ENCODE assay signal across 31 cellular contexts in genomic region chr2:176678571-176678970, GRCh38.
"Had no signal": no experiment of that assay in that cellular context is flagged by ENCODE, and none has a peak within 500 bp of the region (broad histone marks: within the 10 kb centered on the region; RNA-seq: fewer than 3 reads in every experiment).

No MANE protein-coding gene starts in this region.

- FAIRE-seq: colon, frontal cortex had no signal

- H3K36me3 ChIP-seq: adrenal gland, WERI-Rb-1 had no signal

- H3K4me3 ChIP-seq: adrenal gland, body of pancreas, dorsolateral prefrontal cortex had no signal

- H3K4me1 ChIP-seq: body of pancreas had no signal

- ATAC-seq: activated CD4-positive, CD25-positive, alpha-beta regulatory T cell treated with anti-CD3 and anti-CD28 coated beads, Interleukin-2, amount 50 U/mL, for 24 hours; activated CD8-positive, alpha-beta memory T cell treated with anti-CD3 and anti-CD28 coated beads, Interleukin-2, amount 10 ng/mL, durations not matched to agents 7 days and 5 days; activated CD8-positive, alpha-beta T cell treated with anti-CD3 and anti-CD28 coated beads, Interleukin-2, amount 10 ng/mL, durations not matched to agents 7 days and 5 days; activated naive CD8-positive, alpha-beta T cell treated with anti-CD3 and anti-CD28 coated beads, Interleukin-2, amount 50 U/mL, for 24 hours; body of pancreas; esophagus mucosa had no signal

- H3K9me3 ChIP-seq: adrenal gland, body of pancreas had no signal

- H3K27ac ChIP-seq: adrenal gland, body of pancreas, dorsolateral prefrontal cortex, WERI-Rb-1 had no signal

- DNase-seq: activated B cell treated with CpG ODN at 0.5 μM for 24 hours; activated CD4-positive, alpha-beta T cell treated with anti-CD3 and anti-CD28 coated beads for 48 hours; activated CD4-positive, alpha-beta T cell treated with anti-CD3 and anti-CD28 coated beads, Interleukin-2, amount 50 U/mL, for 1 hour; activated CD4-positive, alpha-beta T cell treated with anti-CD3 and anti-CD28 coated beads, Interleukin-2, amount 50 U/mL, for 48 hours; activated CD8-positive, alpha-beta memory T cell treated with anti-CD3 and anti-CD28 coated beads, Interleukin-2, amount 10 ng/mL, durations not matched to agents 7 days and 5 days; activated CD8-positive, alpha-beta memory T cell treated with anti-CD3 and anti-CD28 coated beads, Interleukin-2, amount 50 U/mL, for 4 hours; activated CD8-positive, alpha-beta T cell treated with anti-CD3 and anti-CD28 coated beads, Interleukin-2, amount 10 ng/mL, durations not matched to agents 7 days and 5 days; activated effector memory CD4-positive, alpha-beta T cell treated with anti-CD3 and anti-CD28 coated beads, Interleukin-2, amount 50 U/mL, for 16 hours; activated naive CD4-positive, alpha-beta T cell treated with anti-CD3 and anti-CD28 coated beads for 36 hours; activated naive CD8-positive, alpha-beta T cell treated with anti-CD3 and anti-CD28 coated beads for 36 hours; activated naive CD8-positive, alpha-beta T cell treated with anti-CD3 and anti-CD28 coated beads, Interleukin-2, amount 50 U/mL, for 24 hours; activated T-cell treated with anti-CD3 and anti-CD28 coated beads, Interleukin-2, amount 50 U/mL, for 1 hour; activated T-cell treated with anti-CD3 and anti-CD28 coated beads, Interleukin-2, amount 50 U/mL, for 48 hours; adrenal gland; amygdala; aorta; body of pancreas; caudate nucleus; cortex of kidney; dorsolateral prefrontal cortex; effector memory CD4-positive, alpha-beta T cell; endodermal cell; foreskin fibroblast; head of caudate nucleus; hippocampal formation; T1000; WERI-Rb-1 had no signal

- H3K27me3 ChIP-seq: adrenal gland had no signal
